ENCODE assay signal across 8 cellular contexts in the genomic region with DNA sequence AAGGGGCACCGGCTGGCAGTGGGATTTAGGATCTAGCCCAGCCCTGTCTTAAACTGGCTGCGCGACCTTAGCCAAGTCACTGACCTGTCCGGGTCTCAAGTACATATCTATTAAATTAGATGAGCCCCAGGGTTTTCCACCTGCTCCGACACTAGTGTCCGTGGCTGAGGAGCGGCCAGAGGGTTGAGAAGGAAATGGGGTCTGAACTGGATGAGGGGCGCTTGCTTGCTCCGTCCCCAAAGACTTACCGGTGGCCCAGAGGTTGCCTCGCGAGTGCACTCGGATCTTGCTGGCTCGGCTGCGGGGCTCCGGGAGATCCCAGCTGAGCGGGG. TPM values are rescaled to one million over a fixed set of nuclear protein-coding genes. Genes with fewer than 3 reads are reported as not detected.
A peak's percentile ranks its signal among the peaks of the same experiment; 100 is the strongest.
DNase-seq lines count a peak whose midpoint lies in the region; ATAC-seq, FAIRE-seq and TF ChIP-seq lines count a peak whose summit lies in the region.

No MANE protein-coding gene starts in this region.

- peaks cover 0 to 2% of the 10 kb centered on the region in 2 donors for H3K27me3 Mint-ChIP-seq in CD8-positive, alpha-beta memory T cell

- no peaks in the 10 kb centered on the region for H3K9me3 ChIP-seq in CD8-positive, alpha-beta memory T cell (ENCODE audit: low read length)
- H3K9me3 ChIP-seq in OCI-LY3 (ENCODE audit: insufficient read depth, low read length): no peaks in the 10 kb centered on the region
- no peaks in the 10 kb centered on the region for H3K9me3 ChIP-seq in endothelial cell of umbilical vein (replicated peaks; ENCODE audit: control insufficient read depth, insufficient read depth, low read length)
- no peaks in the 10 kb centered on the region for H3K9me3 ChIP-seq in ovary

- H3K36me3 ChIP-seq in CD8-positive, alpha-beta memory T cell (ENCODE audit: insufficient read depth, low read length): no peaks in the 10 kb centered on the region
- H3K36me3 ChIP-seq in OCI-LY3 (replicated peaks; ENCODE audit: low read depth, low read length) (no peaks in the 10 kb centered on the region), endothelial cell of umbilical vein (ENCODE audit: control insufficient read depth in 2 of 2, extremely low read depth in 1 of 2, insufficient read depth in 2 of 2, low read length in 2 of 2) (no peaks in the 10 kb centered on the region), ovary (no peaks in the 10 kb centered on the region)

- dilution Hi-C loops in endothelial cell of umbilical vein (cut with MboI; ENCODE audit: extremely low pct_ligation_motif_present, low sequenced_read_pairs): no loop called here

- no peak for FAIRE-seq in endothelial cell of umbilical vein (lab: Jason Lieb, UNC)

- BruUV-seq in endothelial cell of umbilical vein (replicated peaks; lab: Mats Ljungman, UMichigan): no TSS peak

- no peaks in the 10 kb centered on the region for H3K9me3 Mint-ChIP-seq in CD8-positive, alpha-beta memory T cell

- peak overlapping the region; percentile 75 for H3K9ac ChIP-seq in OCI-LY3 (ENCODE audit: low read length)
- H3K9ac ChIP-seq in endothelial cell of umbilical vein (replicated peaks; ENCODE audit: extremely low read depth, insufficient read depth, low read length): peak overlapping the region; percentile 54

- H3K4me3 ChIP-seq in CD8-positive, alpha-beta memory T cell (ENCODE audit: low read length): peak overlapping the region; percentile 64
- H3K4me3 ChIP-seq in OCI-LY3 (ENCODE audit: low read length) (peak overlapping the region; percentile 83), endothelial cell of umbilical vein (replicated peaks in 1 of 3; ENCODE audit: insufficient read depth in 1 of 3, low read depth in 1 of 3, low read length in 3 of 3) (peak overlapping the region; percentile 36 to 50 (median 47)), ovary (peak overlapping the region; percentile 69)

- H2AFZ ChIP-seq in OCI-LY3 (ENCODE audit: low read depth, low read length) (peak overlapping the region; percentile 80), endothelial cell of umbilical vein (ENCODE audit: low read depth, low read length) (peak overlapping the region; percentile 76)

- no peak for DNase-seq in CD8-positive, alpha-beta memory T cell
- DNase-seq in endothelial cell of umbilical vein (ENCODE audit: low read depth, low spot score) (no peak), ovary (no peak), NCI-H2029 treated with DMSO at 0.1 percent for 48 hours (lab: John Stamatoyannopoulos, UW) (no peak), DMS79 treated with DMSO at 0.1 percent for 48 hours (lab: John Stamatoyannopoulos, UW) (no peak), NCI-H1048 (lab: John Stamatoyannopoulos, UW) (no peak)

- WGBS in ovary, 3 donors: 9 to 10% (median 9%) methylated on average over 17 of the region's 17 CpGs

- peaks cover 30 to 51% (median 47%) of the 10 kb centered on the region in 3 donors for H3K4me1 Mint-ChIP-seq in CD8-positive, alpha-beta memory T cell

- H3K27ac ChIP-seq in CD8-positive, alpha-beta memory T cell (ENCODE audit: low read depth, low read length): no peak overlapping the region
- 0 out of 2 replicates have a peak overlapping the region, but pooled peaks have one; percentile 7 for H3K27ac ChIP-seq in OCI-LY3 (ENCODE audit: low read length)
- peak overlapping the region; percentile 36 for H3K27ac ChIP-seq in endothelial cell of umbilical vein (ENCODE audit: insufficient read depth, low read depth, low read length)
- H3K27ac ChIP-seq in ovary: peak overlapping the region; percentile 63 to 85

- TF ChIP-seq EP300 in ovary (IDR thresholded peaks at IDR 0.05): no peak

- H3K4me1 ChIP-seq in CD8-positive, alpha-beta memory T cell (ENCODE audit: insufficient read depth, low read length): peaks cover 30% of the 10 kb centered on the region
- H3K4me1 ChIP-seq in OCI-LY3 (ENCODE audit: low read length) (peaks cover 27% of the 10 kb centered on the region), endothelial cell of umbilical vein (ENCODE audit: control insufficient read depth, extremely low read depth, insufficient read depth, low read length) (peaks cover 28% of the 10 kb centered on the region), ovary (ENCODE audit: insufficient read depth) (peaks cover 2% of the 10 kb centered on the region)

- H3K9me1 ChIP-seq in endothelial cell of umbilical vein (replicated peaks; ENCODE audit: control insufficient read depth, extremely low read depth, insufficient read depth, low read length): no peaks in the 10 kb centered on the region

- CTCF ChIA-PET in CD8-positive, alpha-beta memory T cell (lab: Charles Lee): interaction anchor here (0.9 to 2.7 kb wide), 6 partner anchors 8 to 77 kb away, joined by 3 to 17 read pairs (median 8); a partner anchor contains a TSS
- CTCF ChIA-PET in endothelial cell of umbilical vein (lab: Charles Lee): interaction anchor here (2.0 to 2.6 kb wide), 3 partner anchors 59 to 271 kb away, joined by 4 to 8 read pairs (median 6); no protein-coding TSS in a partner anchor

- POLR2A ChIA-PET in CD8-positive, alpha-beta memory T cell (lab: Charles Lee): interaction anchor here (1.2 kb wide), 1 partner anchor 59 kb away, joined by 3 read pairs; no protein-coding TSS in a partner anchor
- POLR2A ChIA-PET in endothelial cell of umbilical vein (lab: Charles Lee): no interaction called here

- H4K20me1 ChIP-seq in OCI-LY3 (ENCODE audit: insufficient read depth, low read length) (no peaks in the 10 kb centered on the region), endothelial cell of umbilical vein (replicated peaks; ENCODE audit: control insufficient read depth, extremely low read depth, insufficient read depth, low read length) (no peaks in the 10 kb centered on the region)

- peak overlapping the region; percentile 66 to 94 (median 71) for H3K4me3 Mint-ChIP-seq in CD8-positive, alpha-beta memory T cell

- H3K4me2 ChIP-seq in OCI-LY3 (ENCODE audit: low read length) (peak overlapping the region; percentile 90), endothelial cell of umbilical vein (ENCODE audit: insufficient read depth, low read length) (peak overlapping the region; percentile 75)

- no peak for ATAC-seq in HG03196 (IDR thresholded peaks at IDR 0.05; ENCODE audit: unreplicated experiment)

- intact Hi-C loops in endothelial cell of umbilical vein (cut with micrococcal nuclease): loop anchor here (1.0 kb wide), 4 partner anchors 57 to 271 kb away; a partner anchor contains a TSS
- intact Hi-C loops in ovary (cut with DNase I): loop anchor here in 3 of 4 donors (5.0 to 10.0 kb wide), 6 partner anchors 53 to 267 kb away; a partner anchor contains a TSS

- peaks cover 0 to 7% (median 1%) of the 10 kb centered on the region in 3 donors for H3K36me3 Mint-ChIP-seq in CD8-positive, alpha-beta memory T cell

- TF ChIP-seq CTCF in OCI-LY3 (IDR thresholded peaks at IDR 0.05; ENCODE audit: low read depth, low read length): no peak
- no peak for TF ChIP-seq CTCF in endothelial cell of umbilical vein (IDR thresholded peaks at IDR 0.05; ENCODE audit: extremely low read depth in 1 of 2, insufficient read depth in 1 of 2, low read depth in 1 of 2, low read length in 2 of 2)
- no peak for TF ChIP-seq CTCF in ovary (IDR thresholded peaks at IDR 0.05)

- H3K79me2 ChIP-seq in OCI-LY3 (ENCODE audit: low read length) (peaks cover 14% of the 10 kb centered on the region), endothelial cell of umbilical vein (ENCODE audit: control insufficient read depth, insufficient read depth, low read length) (peaks cover 10% of the 10 kb centered on the region)

- TF ChIP-seq POLR2A in endothelial cell of umbilical vein (IDR thresholded peaks at IDR 0.05; ENCODE audit: low read depth, low read length) (no peak), ovary (IDR thresholded peaks at IDR 0.05) (no peak)

- H3K27me3 ChIP-seq in CD8-positive, alpha-beta memory T cell (ENCODE audit: insufficient read depth, low read length, poor library complexity, severe bottlenecking): no peaks in the 10 kb centered on the region
- H3K27me3 ChIP-seq in OCI-LY3 (ENCODE audit: low read depth, low read length) (no peaks in the 10 kb centered on the region), endothelial cell of umbilical vein (ENCODE audit: control insufficient read depth in 2 of 2, insufficient read depth in 2 of 2, low read length in 2 of 2) (no peaks in the 10 kb centered on the region), ovary (no peaks in the 10 kb centered on the region)

- peak overlapping the region in 5 of 8 donors; percentile 54 to 84 (median 77) for H3K27ac Mint-ChIP-seq in CD8-positive, alpha-beta memory T cell

RNA-seq across cellular contexts. Expression of a gene that starts 0.3 kb away (rescaled TPM):
- total RNA-seq in CD8-positive, alpha-beta memory T cell: 1 to 10 TPM; 3.6 to 5.2 TPM
- 3.9 TPM for polyA plus RNA-seq in CD8-positive, alpha-beta memory T cell
- 9.6 and 9.8 TPM in 2 replicates for total RNA-seq in endothelial cell of umbilical vein
- polyA plus RNA-seq in endothelial cell of umbilical vein: 7.8 and 10.3 TPM in 2 replicates
- polyA plus RNA-seq in endothelial cell of umbilical vein (2011; cell fraction: cytosol; rRNA removed): 5.2 and 6.7 TPM in 2 replicates
- polyA plus RNA-seq in endothelial cell of umbilical vein (2011; cell fraction: nucleus; rRNA removed): 1.8 and 2.0 TPM in 2 replicates
- polyA plus RNA-seq in endothelial cell of umbilical vein (2012): 5.2 and 7.0 TPM in 2 replicates
- polyA minus RNA-seq in endothelial cell of umbilical vein: 0.45 and 1.4 TPM in 2 replicates
- polyA minus RNA-seq in endothelial cell of umbilical vein (2011; cell fraction: cytosol; rRNA and poly(A)+ RNA removed): not detected
- 0.63 and 0.91 TPM in 2 replicates for polyA minus RNA-seq in endothelial cell of umbilical vein (2011; cell fraction: nucleus; rRNA and poly(A)+ RNA removed)
- 10 to 100 TPM in 1 of 7 donors, 1 to 10 TPM in 6; 5.1 to 11.5 (median 7.3) TPM for total RNA-seq in ovary
- 1 to 10 TPM; 2.7 to 7.3 TPM for polyA plus RNA-seq in ovary

RNA-seq across cellular contexts. Expression of a gene that starts 3.6 kb away (rescaled TPM):
- 10 to 100 TPM; 26.7 to 27.7 TPM for total RNA-seq in CD8-positive, alpha-beta memory T cell
- 14.8 TPM for polyA plus RNA-seq in CD8-positive, alpha-beta memory T cell
- total RNA-seq in endothelial cell of umbilical vein (28.2 and 29.1 TPM in 2 replicates), ovary (10 to 100 TPM; 18.8 to 36.1 (median 26.9) TPM)
- polyA plus RNA-seq in endothelial cell of umbilical vein (25.6 and 29.0 TPM in 2 replicates), ovary (10 to 100 TPM; 19.9 to 20.7 TPM)
- polyA plus RNA-seq in endothelial cell of umbilical vein (2011; cell fraction: cytosol; rRNA removed): 19.0 and 19.9 TPM in 2 replicates
- polyA plus RNA-seq in endothelial cell of umbilical vein (2011; cell fraction: nucleus; rRNA removed): 73.5 and 76.7 TPM in 2 replicates
- polyA plus RNA-seq in endothelial cell of umbilical vein (2012): 12.9 and 21.8 TPM in 2 replicates
- 31.8 and 40.5 TPM in 2 replicates for polyA minus RNA-seq in endothelial cell of umbilical vein
- 19.7 TPM for polyA minus RNA-seq in endothelial cell of umbilical vein (2011; cell fraction: cytosol; rRNA and poly(A)+ RNA removed)
- 24.3 and 36.3 TPM in 2 replicates for polyA minus RNA-seq in endothelial cell of umbilical vein (2011; cell fraction: nucleus; rRNA and poly(A)+ RNA removed)

RNA-seq across cellular contexts. Expression of a gene that starts 56.9 kb away (rescaled TPM):
- 10 to 100 TPM; 13.5 to 14.3 TPM for total RNA-seq in CD8-positive, alpha-beta memory T cell
- polyA plus RNA-seq in CD8-positive, alpha-beta memory T cell: 6.0 TPM
- 13.5 TPM in 2 replicates for total RNA-seq in endothelial cell of umbilical vein
- polyA plus RNA-seq in endothelial cell of umbilical vein: 11.3 and 12.9 TPM in 2 replicates
- polyA plus RNA-seq in endothelial cell of umbilical vein (2011; cell fraction: cytosol; rRNA removed): 15.3 and 16.2 TPM in 2 replicates
- polyA plus RNA-seq in endothelial cell of umbilical vein (2011; cell fraction: nucleus; rRNA removed): 13.3 and 14.3 TPM in 2 replicates
- polyA plus RNA-seq in endothelial cell of umbilical vein (2012): 12.4 and 19.0 TPM in 2 replicates
- polyA minus RNA-seq in endothelial cell of umbilical vein: 14.5 and 21.9 TPM in 2 replicates
- 3.9 TPM for polyA minus RNA-seq in endothelial cell of umbilical vein (2011; cell fraction: cytosol; rRNA and poly(A)+ RNA removed)
- polyA minus RNA-seq in endothelial cell of umbilical vein (2011; cell fraction: nucleus; rRNA and poly(A)+ RNA removed): 10.0 and 12.6 TPM in 2 replicates
- total RNA-seq in ovary: 10 to 100 TPM in 3 of 7 donors, 1 to 10 TPM in 4; 5.6 to 13.3 (median 9.2) TPM
- 1 to 10 TPM; 6.8 to 8.2 TPM for polyA plus RNA-seq in ovary

RNA-seq across cellular contexts. Expression of a gene that starts 58.2 kb away (rescaled TPM):
- 100 to 1,000 TPM; 132 to 133 TPM for total RNA-seq in CD8-positive, alpha-beta memory T cell
- 134 TPM for polyA plus RNA-seq in CD8-positive, alpha-beta memory T cell
- total RNA-seq in endothelial cell of umbilical vein (192 and 204 TPM in 2 replicates), ovary (100 to 1,000 TPM; 118 to 187 (median 146) TPM)
- polyA plus RNA-seq in endothelial cell of umbilical vein (165 and 189 TPM in 2 replicates), ovary (100 to 1,000 TPM; 227 to 237 TPM)
- polyA plus RNA-seq in endothelial cell of umbilical vein (2011; cell fraction: cytosol; rRNA removed): 127 and 147 TPM in 2 replicates
- polyA plus RNA-seq in endothelial cell of umbilical vein (2011; cell fraction: nucleus; rRNA removed): 32.0 and 60.2 TPM in 2 replicates
- 226 and 235 TPM in 2 replicates for polyA plus RNA-seq in endothelial cell of umbilical vein (2012)
- polyA minus RNA-seq in endothelial cell of umbilical vein: 127 and 165 TPM in 2 replicates
- polyA minus RNA-seq in endothelial cell of umbilical vein (2011; cell fraction: cytosol; rRNA and poly(A)+ RNA removed): 75.3 TPM
- 16.4 and 22.4 TPM in 2 replicates for polyA minus RNA-seq in endothelial cell of umbilical vein (2011; cell fraction: nucleus; rRNA and poly(A)+ RNA removed)
